ENCODE assay signal across 23 cellular contexts in the genomic region with DNA sequence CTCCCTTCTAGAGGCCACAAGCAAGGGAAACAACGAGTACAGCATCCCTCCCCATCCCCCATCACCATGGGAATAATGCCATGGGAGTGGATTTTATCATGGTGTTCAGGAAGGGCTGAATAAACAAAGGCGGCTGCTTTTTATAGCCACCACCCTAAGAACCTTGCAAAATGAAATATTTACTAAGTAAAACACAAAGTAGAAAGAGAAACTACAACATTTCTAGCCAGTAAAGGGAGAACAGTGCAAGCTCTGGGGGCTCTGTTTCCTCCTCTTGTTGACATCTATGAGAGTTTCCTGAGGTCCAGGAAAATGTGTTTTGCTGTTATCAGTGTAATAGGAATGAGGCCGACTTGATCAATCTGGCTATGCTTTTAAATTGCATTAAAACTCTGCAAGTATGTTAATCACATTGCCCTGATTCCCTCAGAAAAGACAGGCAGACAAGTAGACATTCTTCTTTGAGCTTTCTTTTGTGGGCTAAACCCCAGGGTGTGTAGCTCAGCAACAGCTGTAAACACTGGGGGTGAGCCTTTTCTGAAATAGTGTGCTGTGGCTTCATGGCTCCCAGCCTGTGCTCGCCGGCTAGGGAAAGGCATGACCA. TPM values are rescaled to one million over a fixed set of nuclear protein-coding genes. Genes with fewer than 3 reads are reported as not detected.
A peak's percentile ranks its signal among the peaks of the same experiment; 100 is the strongest.
DNase-seq lines count a peak whose midpoint lies in the region; TF ChIP-seq lines count a peak whose summit lies in the region.
"Had no signal": no experiment of that assay in that cellular context is flagged by ENCODE, and none has a peak within 500 bp of the region (broad histone marks: within the 10 kb centered on the region; RNA-seq: fewer than 3 reads in every experiment).

No MANE protein-coding gene starts in this region.

- no peaks in the 10 kb centered on the region for H3K27me3 ChIP-seq in SK-N-SH (ENCODE audit: insufficient read depth)
- H3K27me3 ChIP-seq: brain microvascular endothelial cell, uterus had no signal

- H3K9me3 Mint-ChIP-seq in glutamatergic neuron (ENCODE audit: unreplicated experiment): peaks cover 5% of the 10 kb centered on the region
- H3K9me3 Mint-ChIP-seq: naive thymus-derived CD8-positive, alpha-beta T cell had no signal

- CTCF ChIA-PET in SK-N-SH (lab: Yijun Ruan, JAX): interaction anchor here (1.5 to 4.7 kb wide), 4 partner anchors 9 to 61 kb away, joined by 4 to 17 read pairs (median 5); no protein-coding TSS in a partner anchor

- no peak overlapping the region for H3K27ac Mint-ChIP-seq in glutamatergic neuron (ENCODE audit: unreplicated experiment)
- H3K27ac Mint-ChIP-seq: naive thymus-derived CD8-positive, alpha-beta T cell; progenitor cell of endocrine pancreas had no signal

- no peaks in the 10 kb centered on the region for H3K36me3 Mint-ChIP-seq in glutamatergic neuron (ENCODE audit: unreplicated experiment)
- H3K36me3 Mint-ChIP-seq: naive thymus-derived CD8-positive, alpha-beta T cell had no signal

- no peak for TF ChIP-seq RAD21 in SK-N-SH (IDR thresholded peaks at IDR 0.05; ENCODE audit: low read length)

- peaks cover 25% of the 10 kb centered on the region for H3K4me1 Mint-ChIP-seq in glutamatergic neuron (ENCODE audit: low read depth, unreplicated experiment)

- H3K9me2 ChIP-seq in SK-N-SH: no peaks in the 10 kb centered on the region

- no peaks in the 10 kb centered on the region for H3K9me3 ChIP-seq in SK-N-SH
- H3K9me3 ChIP-seq: uterus had no signal

- no peak overlapping the region for H2AFZ ChIP-seq in SK-N-SH (ENCODE audit: low read depth)

- H4K20me1 ChIP-seq in SK-N-SH (ENCODE audit: insufficient read depth): no peaks in the 10 kb centered on the region

- whole genome bisulfite sequencing in SK-N-SH (ENCODE audit: low lambda C conversion rate): 17% methylated on average over 5 of the region's 5 CpGs

- H3K79me2 ChIP-seq in SK-N-SH (ENCODE audit: insufficient read depth): no peaks in the 10 kb centered on the region

- peak overlapping the region; percentile 19; the same call in 1 of the 2 replicates for H3K4me2 ChIP-seq in SK-N-SH

- TF ChIP-seq CTCF in SK-N-SH (IDR thresholded peaks at IDR 0.05) (no peak), glutamatergic neuron (IDR thresholded peaks at IDR 0.05; ENCODE audit: partially characterized antibody, unreplicated experiment) (no peak)

- no peaks in the 10 kb centered on the region for H3F3A ChIP-seq in SK-N-SH (replicated peaks; ENCODE audit: insufficient read depth)

- no peaks in the 10 kb centered on the region for H3K36me3 ChIP-seq in SK-N-SH (replicated peaks in 1 of 2; ENCODE audit: control insufficient read depth in 1 of 2, insufficient read depth in 2 of 2, low read length in 1 of 2)
- H3K36me3 ChIP-seq: brain microvascular endothelial cell, uterus had no signal

- no peak overlapping the region for H3K9ac ChIP-seq in SK-N-SH

- no peak overlapping the region for H3K4me3 ChIP-seq in SK-N-SH (ENCODE audit: low read depth in 2 of 2, low read length in 1 of 2)
- H3K4me3 ChIP-seq: uterus had no signal

- POLR2A ChIA-PET in SK-N-SH (lab: Yijun Ruan, JAX): interaction anchor here (1.3 kb wide), 1 partner anchor 30 kb away, joined by 5 read pairs; no protein-coding TSS in a partner anchor

- DNase-seq in NOMO-1 (lab: John Stamatoyannopoulos, UW; ENCODE audit: unreplicated experiment in 2 of 2) (peak; percentile 11 to 18), NOMO-1 treated with dmso at 0.1 percent for 144 hours (lab: John Stamatoyannopoulos, UW; ENCODE audit: unreplicated experiment) (no peak), SK-N-SH (peak; percentile 20), glutamatergic neuron (no peak), retina (peak; percentile 27), NCI-H2227 (lab: John Stamatoyannopoulos, UW; ENCODE audit: unreplicated experiment) (no peak), SKM-1 (lab: John Stamatoyannopoulos, UW; ENCODE audit: unreplicated experiment) (no peak), DMS 273 treated with DMSO at 0.1 percent for 48 hours (lab: John Stamatoyannopoulos, UW) (no peak)
- DNase-seq: activated CD4-positive, alpha-beta T cell treated with anti-CD3 and anti-CD28 coated beads, Interleukin-2, amount 50 U/mL, for 1 hour; activated naive CD4-positive, alpha-beta T cell treated with Interleukin-2 at 50 U/mL for 16 hours; brain microvascular endothelial cell; DMS79 treated with DMSO at 0.1 percent for 48 hours; dorsolateral prefrontal cortex; hippocampal formation; naive thymus-derived CD8-positive, alpha-beta T cell; NCI-H1930; NCI-H524 treated with DMSO at 0.1 percent for 48 hours; stimulated activated naive CD8-positive, alpha-beta T cell treated with anti-CD3 and anti-CD28 coated beads, Interleukin-15, Interleukin-2, amounts not matched to agents 100 U/mL and 50 U/mL, for 24 hours had no signal

- no peak; a peak in 1 of 4 replicates for TF ChIP-seq EP300 in SK-N-SH (IDR thresholded peaks at IDR 0.05; ENCODE audit: borderline replicate concordance in 1 of 2, low read depth in 1 of 2, low read length in 1 of 2)

- H3K4me1 ChIP-seq in SK-N-SH (ENCODE audit: control insufficient read depth in 1 of 2, insufficient read depth in 2 of 2, low read depth in 1 of 2, low read length in 1 of 2): peaks cover 0 to 51% of the 10 kb centered on the region in 2 experiments; a peak in 2 of 4 replicates
- H3K4me1 ChIP-seq: uterus had no signal

- H3K27ac ChIP-seq in SK-N-SH (ENCODE audit: low read depth in 2 of 2, low read length in 1 of 2): peak overlapping the region in 1 of 2 experiments; percentile 84; a peak in 2 of 4 replicates
- H3K27ac ChIP-seq: brain microvascular endothelial cell, RWPE1, uterus had no signal

- H3K27me3 Mint-ChIP-seq in glutamatergic neuron (ENCODE audit: unreplicated experiment): no peaks in the 10 kb centered on the region

- peak overlapping the region; percentile 39 for H3K4me3 Mint-ChIP-seq in glutamatergic neuron (ENCODE audit: unreplicated experiment)
- H3K4me3 Mint-ChIP-seq: naive thymus-derived CD8-positive, alpha-beta T cell had no signal

TF ChIP-seq in SK-N-SH, 30 proteins besides CTCF, POLR2A, EP300 and RAD21 (continues in another document):
- no peak for TF ChIP-seq SIN3A (IDR thresholded peaks at IDR 0.05; ENCODE audit: borderline replicate concordance, low read depth, low read length)
- TF ChIP-seq, protein P1, sequence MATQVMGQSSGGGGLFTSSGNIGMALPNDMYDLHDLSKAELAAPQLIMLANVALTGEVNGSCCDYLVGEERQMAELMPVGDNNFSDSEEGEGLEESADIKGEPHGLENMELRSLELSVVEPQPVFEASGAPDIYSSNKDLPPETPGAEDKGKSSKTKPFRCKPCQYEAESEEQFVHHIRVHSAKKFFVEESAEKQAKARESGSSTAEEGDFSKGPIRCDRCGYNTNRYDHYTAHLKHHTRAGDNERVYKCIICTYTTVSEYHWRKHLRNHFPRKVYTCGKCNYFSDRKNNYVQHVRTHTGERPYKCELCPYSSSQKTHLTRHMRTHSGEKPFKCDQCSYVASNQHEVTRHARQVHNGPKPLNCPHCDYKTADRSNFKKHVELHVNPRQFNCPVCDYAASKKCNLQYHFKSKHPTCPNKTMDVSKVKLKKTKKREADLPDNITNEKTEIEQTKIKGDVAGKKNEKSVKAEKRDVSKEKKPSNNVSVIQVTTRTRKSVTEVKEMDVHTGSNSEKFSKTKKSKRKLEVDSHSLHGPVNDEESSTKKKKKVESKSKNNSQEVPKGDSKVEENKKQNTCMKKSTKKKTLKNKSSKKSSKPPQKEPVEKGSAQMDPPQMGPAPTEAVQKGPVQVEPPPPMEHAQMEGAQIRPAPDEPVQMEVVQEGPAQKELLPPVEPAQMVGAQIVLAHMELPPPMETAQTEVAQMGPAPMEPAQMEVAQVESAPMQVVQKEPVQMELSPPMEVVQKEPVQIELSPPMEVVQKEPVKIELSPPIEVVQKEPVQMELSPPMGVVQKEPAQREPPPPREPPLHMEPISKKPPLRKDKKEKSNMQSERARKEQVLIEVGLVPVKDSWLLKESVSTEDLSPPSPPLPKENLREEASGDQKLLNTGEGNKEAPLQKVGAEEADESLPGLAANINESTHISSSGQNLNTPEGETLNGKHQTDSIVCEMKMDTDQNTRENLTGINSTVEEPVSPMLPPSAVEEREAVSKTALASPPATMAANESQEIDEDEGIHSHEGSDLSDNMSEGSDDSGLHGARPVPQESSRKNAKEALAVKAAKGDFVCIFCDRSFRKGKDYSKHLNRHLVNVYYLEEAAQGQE (IDR thresholded peaks at IDR 0.05; ENCODE audit: low read depth, low read length): no peak
- peak; percentile 34 for TF ChIP-seq CHD2 (IDR thresholded peaks at IDR 0.05; ENCODE audit: low read length, partially characterized antibody)
- TF ChIP-seq, protein P2, sequence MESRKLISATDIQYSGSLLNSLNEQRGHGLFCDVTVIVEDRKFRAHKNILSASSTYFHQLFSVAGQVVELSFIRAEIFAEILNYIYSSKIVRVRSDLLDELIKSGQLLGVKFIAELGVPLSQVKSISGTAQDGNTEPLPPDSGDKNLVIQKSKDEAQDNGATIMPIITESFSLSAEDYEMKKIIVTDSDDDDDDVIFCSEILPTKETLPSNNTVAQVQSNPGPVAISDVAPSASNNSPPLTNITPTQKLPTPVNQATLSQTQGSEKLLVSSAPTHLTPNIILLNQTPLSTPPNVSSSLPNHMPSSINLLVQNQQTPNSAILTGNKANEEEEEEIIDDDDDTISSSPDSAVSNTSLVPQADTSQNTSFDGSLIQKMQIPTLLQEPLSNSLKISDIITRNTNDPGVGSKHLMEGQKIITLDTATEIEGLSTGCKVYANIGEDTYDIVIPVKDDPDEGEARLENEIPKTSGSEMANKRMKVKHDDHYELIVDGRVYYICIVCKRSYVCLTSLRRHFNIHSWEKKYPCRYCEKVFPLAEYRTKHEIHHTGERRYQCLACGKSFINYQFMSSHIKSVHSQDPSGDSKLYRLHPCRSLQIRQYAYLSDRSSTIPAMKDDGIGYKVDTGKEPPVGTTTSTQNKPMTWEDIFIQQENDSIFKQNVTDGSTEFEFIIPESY (IDR thresholded peaks at IDR 0.05; ENCODE audit: borderline replicate concordance, low read depth): no peak
- TF ChIP-seq, protein P3, sequence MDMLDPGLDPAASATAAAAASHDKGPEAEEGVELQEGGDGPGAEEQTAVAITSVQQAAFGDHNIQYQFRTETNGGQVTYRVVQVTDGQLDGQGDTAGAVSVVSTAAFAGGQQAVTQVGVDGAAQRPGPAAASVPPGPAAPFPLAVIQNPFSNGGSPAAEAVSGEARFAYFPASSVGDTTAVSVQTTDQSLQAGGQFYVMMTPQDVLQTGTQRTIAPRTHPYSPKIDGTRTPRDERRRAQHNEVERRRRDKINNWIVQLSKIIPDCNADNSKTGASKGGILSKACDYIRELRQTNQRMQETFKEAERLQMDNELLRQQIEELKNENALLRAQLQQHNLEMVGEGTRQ (IDR thresholded peaks at IDR 0.05; ENCODE audit: borderline replicate concordance, low read depth, low read length): no peak
- TF ChIP-seq POLR2AphosphoS5 (IDR thresholded peaks at IDR 0.05; ENCODE audit: low read depth, low read length): no peak
- peak; percentile 94 for TF ChIP-seq RCOR1 (IDR thresholded peaks at IDR 0.05; ENCODE audit: low read length)
- no peak for TF ChIP-seq YY1 (IDR thresholded peaks at IDR 0.05; ENCODE audit: low read depth)
- no peak for TF ChIP-seq JUND (IDR thresholded peaks at IDR 0.05)

RNA-seq across cellular contexts. Expression of a gene that starts 31.1 kb away (rescaled TPM):
- polyA plus RNA-seq in SK-N-SH (2012; rRNA removed): 0.05 and 0.13 TPM in 2 replicates
- polyA plus RNA-seq in SK-N-SH (2012; cell fraction: cytosol; rRNA removed): 0.14 and 0.30 TPM in 2 replicates
- polyA plus RNA-seq in SK-N-SH (2012; cell fraction: nucleus; rRNA removed): 0.13 and 0.23 TPM in 2 replicates
- total RNA-seq in glutamatergic neuron (ENCODE audit: unreplicated experiment): 17.8 TPM
- total RNA-seq: A172; fibroblast of lung; naive thymus-derived CD8-positive, alpha-beta T cell had no signal
- polyA plus RNA-seq: fibroblast of lung; naive thymus-derived CD8-positive, alpha-beta T cell had no signal

Comparison
In these comparisons a context has a peak if more than half of its experiments do, and no peak if none do; other contexts are left out.
1. DNase-seq: peak in NOMO-1 (2 of 2), SK-N-SH (single experiment) and retina (single experiment); none in NOMO-1 treated with dmso at 0.1 percent for 144 hours (single experiment), glutamatergic neuron (single experiment), NCI-H2227 (single experiment), SKM-1 (single experiment) and DMS 273 treated with DMSO at 0.1 percent for 48 hours (single experiment).